ENCODE assay signal across 21 cellular contexts in the genomic region with DNA sequence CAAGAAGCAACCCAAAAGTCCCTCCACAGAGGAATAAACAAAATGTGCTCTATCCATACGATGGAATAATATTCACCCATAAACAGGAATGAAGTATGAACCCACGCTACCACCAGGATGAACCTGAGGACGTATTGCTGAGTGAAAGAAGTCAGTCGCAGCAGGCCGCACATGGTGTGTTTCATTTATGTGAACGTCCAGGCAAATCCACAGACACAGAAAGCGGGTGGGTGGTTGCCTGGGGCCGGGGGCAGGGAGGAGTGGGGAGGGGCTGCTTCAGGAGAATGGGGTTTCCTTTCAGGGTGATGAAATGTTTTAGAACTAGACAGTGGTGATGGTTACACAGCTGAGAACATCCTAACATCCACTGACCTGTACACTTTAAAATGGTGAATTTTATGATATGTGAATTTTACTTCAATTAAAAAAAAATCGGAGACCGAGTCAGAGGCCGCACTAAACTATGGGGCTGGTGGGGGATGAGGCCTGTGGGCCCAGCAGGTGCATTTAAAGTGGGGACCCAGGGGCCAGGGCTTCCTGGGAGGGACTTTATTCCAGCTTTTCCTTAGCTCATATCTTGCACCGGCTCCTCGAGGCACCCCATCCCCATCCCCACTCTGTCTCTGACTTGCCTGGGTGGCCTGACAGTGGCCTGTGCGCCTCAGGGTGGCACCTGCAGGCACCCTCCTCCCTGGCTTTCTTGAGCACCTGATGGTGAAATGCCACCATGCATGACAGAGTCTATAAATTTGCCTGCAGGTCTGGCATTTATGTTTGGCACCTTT.
A peak's percentile ranks its signal among the peaks of the same experiment; 100 is the strongest.
DNase-seq lines count a peak whose midpoint lies in the region; ATAC-seq, FAIRE-seq and TF ChIP-seq lines count a peak whose summit lies in the region.
"Had no signal": no experiment of that assay in that cellular context is flagged by ENCODE, and none has a peak within 500 bp of the region (broad histone marks: within the 10 kb centered on the region; RNA-seq: fewer than 3 reads in every experiment).

No MANE protein-coding gene starts in this region.

- BruUV-seq in PC-3 (replicated peaks; lab: Mats Ljungman, UMichigan) = no TSS peak

- H3K4me3 ChIP-seq in PC-3 (ENCODE audit: low read length) (no peak overlapping the region), keratinocyte (ENCODE audit: control insufficient read depth in 2 of 3, extremely low read depth in 1 of 3, insufficient read depth in 2 of 3, low read depth in 1 of 3, low read length in 3 of 3) (no peak overlapping the region), sigmoid colon (no peak overlapping the region)
- H3K4me3 ChIP-seq: BLaER1 treated with 17β-estradiol and CSF1 and Interleukin-3, amounts not matched to agents 10 nM and 100 nM; tibial artery had no signal

- no peaks in the 10 kb centered on the region for H3K9me3 ChIP-seq in PC-3 (ENCODE audit: low read length)
- H3K9me3 ChIP-seq in keratinocyte (ENCODE audit: control insufficient read depth, low read depth, low read length) = no peaks in the 10 kb centered on the region
- no peaks in the 10 kb centered on the region for H3K9me3 ChIP-seq in sigmoid colon

- no peak for FAIRE-seq in keratinocyte (lab: Jason Lieb, UNC)
- FAIRE-seq: A204.1, astrocyte, GM18507, RCC 7860, small intestine had no signal

- TF ChIP-seq CTCF in PC-3 (conservative IDR thresholded peaks at IDR 0.05; ENCODE audit: low read depth, low read length) (no peak), keratinocyte (optimal IDR thresholded peaks at IDR 0.05 in 1 of 3, IDR thresholded peaks at IDR 0.05 in 1 of 3, conservative IDR thresholded peaks at IDR 0.05 in 1 of 3; ENCODE audit: extremely low read depth in 1 of 3, insufficient read depth in 2 of 3, low read length in 3 of 3) (no peak), sigmoid colon (IDR thresholded peaks at IDR 0.05) (no peak)

- no peaks in the 10 kb centered on the region for H3K9me2 ChIP-seq in PC-3 (replicated peaks; ENCODE audit: low read length)

- CTCF ChIA-PET in PC-3 (lab: Charles Lee) = no interaction called here

- H3F3A ChIP-seq in PC-3 (ENCODE audit: low read length, unreplicated experiment) = no peaks in the 10 kb centered on the region

- 92 to 93% methylated on average over 14 of the region's 14 CpGs for WGBS in sigmoid colon, 2 donors

- DNase-seq in NCI-H1092 treated with DMSO at 0.1 percent for 48 hours (lab: John Stamatoyannopoulos, UW) (peak; percentile 38), NCI-H1092 (lab: John Stamatoyannopoulos, UW) (no peak), PC-3 (no peak), keratinocyte (ENCODE audit: low read depth, low spot score) (no peak), sigmoid colon (peak; percentile 53), DMS 273 treated with DMSO at 0.1 percent for 48 hours (lab: John Stamatoyannopoulos, UW) (no peak), SK-N-DZ (ENCODE audit: low spot score) (no peak)
- DNase-seq: activated naive CD4-positive, alpha-beta T cell; erythroblast; immature natural killer cell; occipital lobe; small intestine; WERI-Rb-1 had no signal

- no peaks in the 10 kb centered on the region for H3K9me1 ChIP-seq in keratinocyte (ENCODE audit: control insufficient read depth, extremely low read depth, insufficient read depth, low read length)

- TF ChIP-seq EP300 in sigmoid colon (IDR thresholded peaks at IDR 0.05) = no peak

- intact Hi-C loops in PC-3 (cut with micrococcal nuclease) = no loop called here
- intact Hi-C loops in sigmoid colon (cut with DNase I) = loop anchor here (1.0 kb wide), 1 partner anchor 79 kb away; no protein-coding TSS in a partner anchor

- dilution Hi-C loops in keratinocyte (cut with MboI; ENCODE audit: extremely low pct_ligation_motif_present, low sequenced_read_pairs) = no loop called here

- H3K27ac ChIP-seq in PC-3 (ENCODE audit: low read length) (no peak overlapping the region), keratinocyte (ENCODE audit: control insufficient read depth, insufficient read depth, low read length) (no peak overlapping the region), sigmoid colon (peak overlapping the region; percentile 71 to 82 (median 74))
- H3K27ac ChIP-seq: BLaER1 treated with 17β-estradiol and CSF1 and Interleukin-3, amounts not matched to agents 10 nM and 100 nM; tibial artery; WERI-Rb-1 had no signal

- H3K4me1 ChIP-seq in PC-3 (ENCODE audit: insufficient read depth, low read length) (peaks cover 10% of the 10 kb centered on the region; the same call in 1 of the 2 replicates), keratinocyte (ENCODE audit: control insufficient read depth, extremely low read depth, insufficient read depth, low read length) (peaks cover 24% of the 10 kb centered on the region), sigmoid colon (peaks cover 0 to 29% (median 17%) of the 10 kb centered on the region in 4 donors)

- H4K20me1 ChIP-seq in PC-3 (ENCODE audit: low read length) (no peaks in the 10 kb centered on the region), keratinocyte (ENCODE audit: control insufficient read depth, extremely low read depth, insufficient read depth, low read length) (no peaks in the 10 kb centered on the region)
- H4K20me1 ChIP-seq: BLaER1 treated with 17β-estradiol and CSF1 and Interleukin-3, amounts not matched to agents 10 nM and 100 nM had no signal

- H3K4me2 ChIP-seq in PC-3 (ENCODE audit: low read length) (peak overlapping the region; percentile 33), keratinocyte (ENCODE audit: control insufficient read depth, extremely low read depth, insufficient read depth, low read depth, low read length) (peak overlapping the region; percentile 85)

- no peak for ATAC-seq in PC-3
- ATAC-seq in GM21528 (IDR thresholded peaks at IDR 0.05; ENCODE audit: low FRiP score, unreplicated experiment) = no peak
- ATAC-seq: stimulated activated effector memory CD8-positive, alpha-beta T cell treated with anti-CD3 and anti-CD28 coated beads, Interleukin-12 subunit alpha, Interleukin-12 subunit beta, amount 100 ng/mL, for 72 hours had no signal

- H3K79me2 ChIP-seq in PC-3 (ENCODE audit: low read length) (no peaks in the 10 kb centered on the region), keratinocyte (ENCODE audit: control insufficient read depth, insufficient read depth, low read length) (no peaks in the 10 kb centered on the region)

- TF ChIP-seq POLR2A in sigmoid colon (IDR thresholded peaks at IDR 0.05) = no peak

- peaks cover 13% of the 10 kb centered on the region; the same call in 1 of the 2 replicates for H3K27me3 ChIP-seq in PC-3 (ENCODE audit: low read length)
- H3K27me3 ChIP-seq in keratinocyte (ENCODE audit: control insufficient read depth, extremely low read depth, insufficient read depth, low read length) = peaks cover 3% of the 10 kb centered on the region
- H3K27me3 ChIP-seq in sigmoid colon = no peaks in the 10 kb centered on the region
- H3K27me3 ChIP-seq: BLaER1 treated with 17β-estradiol and CSF1 and Interleukin-3, amounts not matched to agents 10 nM and 100 nM had no signal

- POLR2A ChIA-PET in PC-3 (lab: Charles Lee; ENCODE audit: unreplicated experiment) = no interaction called here

- H3K36me3 ChIP-seq in PC-3 (ENCODE audit: low read depth, low read length) (no peaks in the 10 kb centered on the region), keratinocyte (ENCODE audit: control insufficient read depth in 2 of 2, extremely low read depth in 1 of 2, insufficient read depth in 2 of 2, low read length in 2 of 2) (no peaks in the 10 kb centered on the region), sigmoid colon (no peaks in the 10 kb centered on the region)
- H3K36me3 ChIP-seq: BLaER1 treated with 17β-estradiol and CSF1 and Interleukin-3, amounts not matched to agents 10 nM and 100 nM; tibial artery; WERI-Rb-1 had no signal

- H3K9ac ChIP-seq in PC-3 (ENCODE audit: low read length) (no peak overlapping the region), keratinocyte (ENCODE audit: control insufficient read depth, extremely low read depth, insufficient read depth, low read length) (no peak overlapping the region)
- H3K9ac ChIP-seq: BLaER1 treated with 17β-estradiol and CSF1 and Interleukin-3, amounts not matched to agents 10 nM and 100 nM had no signal

- H2AFZ ChIP-seq in PC-3 (ENCODE audit: low read length) (no peak overlapping the region), keratinocyte (ENCODE audit: control insufficient read depth, low read length) (no peak overlapping the region)

Comparison
In these comparisons a context has a peak if more than half of its experiments do, and no peak if none do; other contexts are left out.
1. DNase-seq: peak in NCI-H1092 treated with DMSO at 0.1 percent for 48 hours (single experiment) and sigmoid colon (single experiment); none in NCI-H1092 (single experiment), PC-3 (single experiment), keratinocyte (single experiment), DMS 273 treated with DMSO at 0.1 percent for 48 hours (single experiment) and SK-N-DZ (single experiment).
2. H3K27ac ChIP-seq: peak in sigmoid colon (4 of 4); none in PC-3 (single experiment) and keratinocyte (single experiment).